ENCODE assay signal across 13 cellular contexts in the genomic region with DNA sequence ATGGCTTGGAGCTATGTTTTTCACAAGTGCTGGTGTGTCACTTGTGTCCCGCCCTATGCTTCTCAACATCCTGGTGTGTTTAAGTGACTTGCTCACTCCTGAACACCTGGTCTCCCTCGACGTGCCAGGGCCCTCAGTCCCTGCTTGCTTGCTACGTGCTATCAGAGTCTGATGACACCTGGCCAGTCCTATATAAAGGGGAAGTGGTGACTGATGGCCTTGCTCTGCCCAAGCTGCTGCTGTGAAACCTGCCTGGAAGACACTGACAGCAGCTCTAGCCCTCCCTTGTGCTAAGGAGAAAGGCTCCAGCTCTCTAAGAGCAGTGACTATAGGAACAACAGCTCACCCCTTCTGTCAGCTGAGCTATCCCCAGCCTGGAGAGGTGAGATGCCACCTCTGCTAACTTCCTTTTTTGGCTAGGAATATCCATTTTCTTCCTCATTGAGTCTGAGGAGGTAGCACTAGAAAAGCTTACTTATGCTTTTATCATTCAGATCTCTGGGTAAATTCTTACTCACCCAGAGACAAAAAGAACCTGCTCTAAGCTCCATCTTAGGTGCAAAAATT.
DNase-seq lines count a peak whose midpoint lies in the region; ATAC-seq, FAIRE-seq and TF ChIP-seq lines count a peak whose summit lies in the region.
"Had no signal": no experiment of that assay in that cellular context is flagged by ENCODE, and none has a peak within 500 bp of the region (broad histone marks: within the 10 kb centered on the region; RNA-seq: fewer than 3 reads in every experiment).

No MANE protein-coding gene starts in this region.

- H3K36me3 ChIP-seq in K562 (ENCODE audit: control insufficient read depth, insufficient read depth, low read length) (no peaks in the 10 kb centered on the region), aorta (ENCODE audit: control insufficient read depth in 1 of 2, insufficient read depth in 2 of 2, low read length in 1 of 2) (no peaks in the 10 kb centered on the region), tibial artery (no peaks in the 10 kb centered on the region)
- H3K36me3 ChIP-seq: left ventricle myocardium inferior, sigmoid colon had no signal

- H3K4me1 ChIP-seq in K562 (replicated peaks in 1 of 2; ENCODE audit: control insufficient read depth in 2 of 2, insufficient read depth in 2 of 2, low read length in 2 of 2) (no peaks in the 10 kb centered on the region), aorta (ENCODE audit: control insufficient read depth in 1 of 2, insufficient read depth in 2 of 2, low read length in 2 of 2) (no peaks in the 10 kb centered on the region), tibial artery (peaks cover 0 to 4% (median 2%) of the 10 kb centered on the region in 4 donors)

- no peaks in the 10 kb centered on the region for H3K79me2 ChIP-seq in K562 (ENCODE audit: control insufficient read depth, insufficient read depth, low read length)

- H3K27ac ChIP-seq in K562 (ENCODE audit: extremely low read depth, low read depth, low read length): no peak overlapping the region
- H3K27ac ChIP-seq in aorta (ENCODE audit: low read depth in 1 of 2, low read length in 2 of 2): no peak overlapping the region
- H3K27ac ChIP-seq in tibial artery: no peak overlapping the region
- H3K27ac ChIP-seq: left ventricle myocardium inferior, PC-9, sigmoid colon had no signal

- H3K9me3 ChIP-seq in K562 (replicated peaks; ENCODE audit: control insufficient read depth, insufficient read depth, low read depth, low read length) (no peaks in the 10 kb centered on the region), aorta (ENCODE audit: control insufficient read depth, low read length) (peaks cover 3% of the 10 kb centered on the region), tibial artery (no peaks in the 10 kb centered on the region)
- H3K9me3 ChIP-seq: sigmoid colon had no signal

- WGBS in K562 (ENCODE audit: insufficient coverage, low coverage, missing lambda C conversion rate): 3% methylated on average over 4 of the region's 4 CpGs
- WGBS in aorta, 2 donors: 83 to 85% methylated on average over 4 of the region's 4 CpGs

- TF ChIP-seq CTCF in K562 (IDR thresholded peaks at IDR 0.05 in 2 of 3, conservative IDR thresholded peaks at IDR 0.05 in 1 of 3; ENCODE audit: insufficient read depth in 2 of 3, low read depth in 1 of 3, low read length in 3 of 3) (no peak), tibial artery (IDR thresholded peaks at IDR 0.05) (no peak)

- ATAC-seq in GM21576 (IDR thresholded peaks at IDR 0.05; ENCODE audit: unreplicated experiment): peak; percentile 59
- ATAC-seq in K562: no peak
- no peak for ATAC-seq in aorta (ENCODE audit: low FRiP score)

- POLR2A ChIA-PET in K562 (lab: Yijun Ruan, JAX): interaction anchor here (0.7 kb wide), 1 partner anchor 18 kb away, joined by 3 read pairs; no protein-coding TSS in a partner anchor

- H2AFZ ChIP-seq in K562 (ENCODE audit: low read depth, low read length): no peak overlapping the region
- H2AFZ ChIP-seq: PC-9 had no signal

- intact Hi-C loops in K562 (cut with micrococcal nuclease) (no loop called here), aorta (cut with DNase I) (no loop called here), tibial artery (cut with DNase I; ENCODE audit: low total_unique reads) (no loop called here)

- no peak overlapping the region for H3K4me2 ChIP-seq in K562 (ENCODE audit: insufficient read depth, low read length)
- H3K4me2 ChIP-seq: PC-9 had no signal

- DNase-seq in GM12891 (ENCODE audit: insufficient read length, low spot score) (no peak), KBM-7 (peak; percentile 72), K562 (ENCODE audit: extremely low read depth in 1 of 4, low spot score in 3 of 4) (no peak), aorta (no peak), hippocampal formation (lab: John Stamatoyannopoulos, UW) (no peak), tibial artery (no peak)
- no peak for DNase-seq in stimulated activated CD4-positive, alpha-beta T cell treated with anti-CD3 and anti-CD28 coated beads, Interleukin-1b, Interleukin-23, amount 100 ng/mL, for 48 hours
- DNase-seq: left ventricle myocardium inferior; NCI-H2171 treated with DMSO at 0.1 percent for 48 hours; PC-9; sigmoid colon; stimulated activated naive CD8-positive, alpha-beta T cell treated with anti-CD3 and anti-CD28 coated beads, Interleukin-15, Interleukin-2, amounts not matched to agents 100 U/mL and 50 U/mL, for 24 hours had no signal

- in situ Hi-C loops in KBM-7 (cut with MboI; ENCODE audit: low pct_unique_long_range_greater_than_20kb, low sequenced_read_pairs) (no loop called here), K562 (cut with MboI) (no loop called here)

- H3K27me3 ChIP-seq in K562 (ENCODE audit: control insufficient read depth in 2 of 2, insufficient read depth in 2 of 2, low read length in 2 of 2) (peaks cover 0 to 17% of the 10 kb centered on the region in 2 experiments; a peak in 2 of 5 replicates), aorta (ENCODE audit: control insufficient read depth in 1 of 2, insufficient read depth in 2 of 2, low read length in 1 of 2) (peaks cover 0 to 1% of the 10 kb centered on the region in 2 donors), tibial artery (no peaks in the 10 kb centered on the region)
- H3K27me3 ChIP-seq: sigmoid colon had no signal

- TF ChIP-seq POLR2A in GM12891 (IDR thresholded peaks at IDR 0.05; ENCODE audit: low read depth, low read length) (no peak), K562 (conservative IDR thresholded peaks at IDR 0.05) (no peak)

- H3K4me3 ChIP-seq in K562: no peak overlapping the region
- H3K4me3 ChIP-seq in aorta (ENCODE audit: low read length in 2 of 2): no peak overlapping the region
- H3K4me3 ChIP-seq in tibial artery: no peak overlapping the region
- H3K4me3 ChIP-seq: left ventricle myocardium inferior, PC-9, sigmoid colon had no signal

- CTCF ChIA-PET in K562 (lab: Yijun Ruan, JAX; ENCODE audit: low intra/inter-chr PET ratio): no interaction called here

- FAIRE-seq in GM12891 (lab: Jason Lieb, UNC): peak; percentile 75
- FAIRE-seq in K562 (lab: Jason Lieb, UNC): no peak

- H3K9ac ChIP-seq in K562 (ENCODE audit: insufficient read depth in 1 of 2, low read depth in 2 of 2, low read length in 2 of 2): no peak overlapping the region

- no TSS peak for BruUV-seq in K562 (replicated peaks; lab: Mats Ljungman, UMichigan)

- H4K20me1 ChIP-seq in K562 (replicated peaks; ENCODE audit: control insufficient read depth, insufficient read depth, low read length): no peaks in the 10 kb centered on the region

- H3K9me1 ChIP-seq in K562 (ENCODE audit: control insufficient read depth, insufficient read depth, low read length): no peaks in the 10 kb centered on the region

- TF ChIP-seq EP300 in K562 (IDR thresholded peaks at IDR 0.05; ENCODE audit: low read length): no peak

- no peak for TF ChIP-seq RAD21 in K562 (CRISPR knock-in tag; conservative IDR thresholded peaks at IDR 0.05 in 1 of 2, IDR thresholded peaks at IDR 0.05 in 1 of 2)

TF ChIP-seq in GM12891, 5 proteins besides CTCF, POLR2A, EP300 and RAD21:
- peak; percentile 90 for TF ChIP-seq SPI1 (IDR thresholded peaks at IDR 0.05; ENCODE audit: low read depth, low read length)
- no peak for TF ChIP-seq TAF1 (IDR thresholded peaks at IDR 0.05; ENCODE audit: low read depth, low read length)
- no peak for TF ChIP-seq POLR2AphosphoS5 (IDR thresholded peaks at IDR 0.05; ENCODE audit: low read depth, low read length)
- no peak for TF ChIP-seq POU2F2 (IDR thresholded peaks at IDR 0.05; ENCODE audit: low read depth, low read length)
- TF ChIP-seq PAX5 (IDR thresholded peaks at IDR 0.05; ENCODE audit: insufficient read depth, low read length, severe bottlenecking): no peak

TF ChIP-seq in K562, 482 proteins besides CTCF, POLR2A, EP300 and RAD21:
- TF ChIP-seq SPI1 (IDR thresholded peaks at IDR 0.05; ENCODE audit: borderline replicate concordance, low read depth, low read length) (peak; percentile 73; the same call in 1 of the 2 replicates), POLR2B (IDR thresholded peaks at IDR 0.05; ENCODE audit: low read depth, partially characterized antibody) (no peak), RBM25 (IDR thresholded peaks at IDR 0.05; ENCODE audit: low read depth, low read length, severe bottlenecking) (no peak), ZNF717 (CRISPR knock-in tag; IDR thresholded peaks at IDR 0.05) (no peak)
- TF ChIP-seq, protein P1, sequence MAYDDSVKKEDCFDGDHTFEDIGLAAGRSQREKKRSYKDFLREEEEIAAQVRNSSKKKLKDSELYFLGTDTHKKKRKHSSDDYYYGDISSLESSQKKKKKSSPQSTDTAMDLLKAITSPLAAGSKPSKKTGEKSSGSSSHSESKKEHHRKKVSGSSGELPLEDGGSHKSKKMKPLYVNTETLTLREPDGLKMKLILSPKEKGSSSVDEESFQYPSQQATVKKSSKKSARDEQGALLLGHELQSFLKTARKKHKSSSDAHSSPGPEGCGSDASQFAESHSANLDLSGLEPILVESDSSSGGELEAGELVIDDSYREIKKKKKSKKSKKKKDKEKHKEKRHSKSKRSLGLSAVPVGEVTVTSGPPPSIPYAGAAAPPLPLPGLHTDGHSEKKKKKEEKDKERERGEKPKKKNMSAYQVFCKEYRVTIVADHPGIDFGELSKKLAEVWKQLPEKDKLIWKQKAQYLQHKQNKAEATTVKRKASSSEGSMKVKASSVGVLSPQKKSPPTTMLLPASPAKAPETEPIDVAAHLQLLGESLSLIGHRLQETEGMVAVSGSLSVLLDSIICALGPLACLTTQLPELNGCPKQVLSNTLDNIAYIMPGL (CRISPR knock-in tag; IDR thresholded peaks at IDR 0.05): no peak
